Comparison of ENCODE assay signal across 26 cellular contexts in genomic region chr2:101899257-101899656, GRCh38.
"Had no signal": no experiment of that assay in that cellular context is flagged by ENCODE, and none has a peak within 500 bp of the region (broad histone marks: within the 10 kb centered on the region; RNA-seq: fewer than 3 reads in every experiment).

No MANE protein-coding gene starts in this region.

- H3K36me3 ChIP-seq: gastrocnemius medialis, neural progenitor cell, pancreas, suprapubic skin, thyroid gland had no signal

- DNase-seq: cortex of kidney; dorsolateral prefrontal cortex; effector CD8-positive, alpha-beta T cell; gastrocnemius medialis; heart right ventricle; hypothalamus; islet precursor cell; left lung; lower lobe of right lung; mesenchymal stem cell; midbrain; occipital lobe; pancreas; right cardiac atrium; stimulated activated CD4-positive, alpha-beta T cell treated with anti-CD3 and anti-CD28 coated beads, Interleukin-4, amount 100 ng/mL, for 1 hour; stimulated activated CD8-positive, alpha-beta memory T cell treated with anti-CD3 and anti-CD28 coated beads, Interleukin-4, amount 100 ng/mL, for 48 hours; stimulated activated naive CD8-positive, alpha-beta T cell treated with anti-CD3 and anti-CD28 coated beads, Interleukin-15, Interleukin-2, amounts not matched to agents 100 U/mL and 50 U/mL, for 24 hours; thyroid gland had no signal

- H2AFZ ChIP-seq: neural progenitor cell had no signal

- H3K4me2 ChIP-seq: neural progenitor cell, smooth muscle cell had no signal

- H3K27me3 Mint-ChIP-seq: progenitor cell of endocrine pancreas, type B pancreatic cell had no signal

- ATAC-seq: esophagus mucosa; gastrocnemius medialis; left lung; lower lobe of right lung; natural killer cell treated with Interleukin-12 subunit alpha and Interleukin-12 subunit beta and Interleukin-15 and Interleukin-18, amount 100 ng/mL, for 72 hours; pancreas; right cardiac atrium; stimulated activated naive CD8-positive, alpha-beta T cell treated with anti-CD3 and anti-CD28 coated beads, Interleukin-15, Interleukin-2, amounts not matched to agents 100 U/mL and 50 U/mL, for 24 hours had no signal

- FAIRE-seq: pancreas, urothelium cell line had no signal

- H3K4me3 ChIP-seq: dorsolateral prefrontal cortex, gastrocnemius medialis, heart right ventricle, left lung, lower lobe of right lung, neural progenitor cell, pancreas, smooth muscle cell, suprapubic skin, thyroid gland had no signal

- H3K27ac Mint-ChIP-seq: natural killer cell treated with Interleukin-12 subunit alpha and Interleukin-12 subunit beta and Interleukin-15 and Interleukin-18, amount 100 ng/mL, for 72 hours; neural progenitor cell; progenitor cell of endocrine pancreas; type B pancreatic cell had no signal

- H3K4me1 Mint-ChIP-seq: neural progenitor cell had no signal

- H3K9ac ChIP-seq: neural progenitor cell had no signal

- H3K27ac ChIP-seq: dorsolateral prefrontal cortex, gastrocnemius medialis, lower lobe of right lung, neural progenitor cell, pancreas, suprapubic skin, thyroid gland had no signal

- H3K4me3 Mint-ChIP-seq: natural killer cell treated with Interleukin-12 subunit alpha and Interleukin-12 subunit beta and Interleukin-15 and Interleukin-18, amount 100 ng/mL, for 72 hours; type B pancreatic cell had no signal

- H3K9me3 ChIP-seq: gastrocnemius medialis, lower lobe of right lung, pancreas, suprapubic skin, thyroid gland had no signal

- H3K27me3 ChIP-seq: dorsolateral prefrontal cortex, gastrocnemius medialis, heart right ventricle, left lung, neural progenitor cell, pancreas, suprapubic skin, thyroid gland had no signal

- H3K4me1 ChIP-seq: gastrocnemius medialis, heart right ventricle, lower lobe of right lung, pancreas, suprapubic skin had no signal
